Comparison of ENCODE assay signal across 9 cellular contexts in the genomic region with DNA sequence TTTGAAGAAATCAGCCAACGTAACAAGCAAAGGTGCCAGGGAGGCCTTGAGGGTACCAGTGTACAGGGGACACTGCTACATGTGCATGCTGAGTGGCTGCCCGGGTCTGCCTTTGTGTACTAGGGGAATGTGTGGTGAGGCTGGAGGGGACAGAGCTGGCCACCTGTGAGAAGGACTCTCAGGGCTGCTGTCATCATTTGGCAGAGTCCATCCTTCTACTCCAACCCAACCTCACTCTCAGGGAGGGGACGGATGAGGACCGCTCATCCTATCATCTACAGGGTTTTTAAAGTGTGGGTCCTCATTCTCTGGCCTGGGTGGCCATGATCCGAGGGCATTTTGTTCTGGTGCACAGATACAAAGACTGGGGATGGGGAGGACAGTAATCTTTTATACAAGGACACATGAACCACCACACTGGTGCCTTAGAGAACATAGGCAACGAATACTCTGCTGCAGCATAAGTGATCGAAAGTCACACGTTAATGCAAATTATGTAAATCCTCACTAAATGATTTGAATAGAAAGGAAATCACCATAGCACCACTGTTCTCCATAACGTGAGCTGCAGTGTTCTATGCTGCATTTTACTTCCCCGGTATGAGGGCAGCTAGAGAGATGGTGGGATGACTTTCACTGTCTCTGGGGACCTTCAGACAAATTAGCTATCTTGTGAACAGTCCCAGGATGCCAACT.
DNase-seq lines count a peak whose midpoint lies in the region; ATAC-seq and TF ChIP-seq lines count a peak whose summit lies in the region.
"Had no signal": no experiment of that assay in that cellular context is flagged by ENCODE, and none has a peak within 500 bp of the region (broad histone marks: within the 10 kb centered on the region; RNA-seq: fewer than 3 reads in every experiment).

No MANE protein-coding gene starts in this region.

- H3K9me3 Mint-ChIP-seq in central memory CD8-positive, alpha-beta T cell = no peaks in the 10 kb centered on the region

- peak; percentile 31 for TF ChIP-seq POLR2A in GM10847 (IDR thresholded peaks at IDR 0.05; ENCODE audit: extremely low read depth, insufficient read length)

- ATAC-seq in GM19438 (IDR thresholded peaks at IDR 0.05; ENCODE audit: low read depth, unreplicated experiment) = peak; percentile 58
- peak; percentile 61 for ATAC-seq in HG03135 (IDR thresholded peaks at IDR 0.05; ENCODE audit: unreplicated experiment)
- no peak for ATAC-seq in central memory CD8-positive, alpha-beta T cell (replicated peaks; ENCODE audit: extremely low read depth, poor library complexity, severe bottlenecking)

- peaks cover 58% of the 10 kb centered on the region for H3K4me1 Mint-ChIP-seq in central memory CD8-positive, alpha-beta T cell

- H3K4me3 Mint-ChIP-seq in central memory CD8-positive, alpha-beta T cell = peak overlapping the region; percentile 83

- H3K36me3 Mint-ChIP-seq in central memory CD8-positive, alpha-beta T cell (ENCODE audit: insufficient read depth) = peaks cover 17% of the 10 kb centered on the region

- no peaks in the 10 kb centered on the region for H3K27me3 Mint-ChIP-seq in central memory CD8-positive, alpha-beta T cell

- no peak for DNase-seq in central memory CD8-positive, alpha-beta T cell (ENCODE audit: low spot score in 2 of 2)
- DNase-seq in caudate nucleus (lab: John Stamatoyannopoulos, UW) (no peak), NCI-H2107 treated with DMSO at 0.1 percent for 48 hours (lab: John Stamatoyannopoulos, UW; ENCODE audit: unreplicated experiment) (no peak), activated gamma-delta T cell treated with Interleukin-2 at 50 U/mL for 16 hours (no peak), NCI-H1105 (lab: John Stamatoyannopoulos, UW) (no peak)
- DNase-seq: PC-9 had no signal

- H3K27ac Mint-ChIP-seq in central memory CD8-positive, alpha-beta T cell (ENCODE audit: low read depth) = peak overlapping the region; percentile 99

- no peak overlapping the region for H3K27ac ChIP-seq in caudate nucleus (ENCODE audit: low read depth, low read length)
- H3K27ac ChIP-seq: PC-9 had no signal
